Comparison of ENCODE assay signal across 24 cellular contexts in the genomic region with DNA sequence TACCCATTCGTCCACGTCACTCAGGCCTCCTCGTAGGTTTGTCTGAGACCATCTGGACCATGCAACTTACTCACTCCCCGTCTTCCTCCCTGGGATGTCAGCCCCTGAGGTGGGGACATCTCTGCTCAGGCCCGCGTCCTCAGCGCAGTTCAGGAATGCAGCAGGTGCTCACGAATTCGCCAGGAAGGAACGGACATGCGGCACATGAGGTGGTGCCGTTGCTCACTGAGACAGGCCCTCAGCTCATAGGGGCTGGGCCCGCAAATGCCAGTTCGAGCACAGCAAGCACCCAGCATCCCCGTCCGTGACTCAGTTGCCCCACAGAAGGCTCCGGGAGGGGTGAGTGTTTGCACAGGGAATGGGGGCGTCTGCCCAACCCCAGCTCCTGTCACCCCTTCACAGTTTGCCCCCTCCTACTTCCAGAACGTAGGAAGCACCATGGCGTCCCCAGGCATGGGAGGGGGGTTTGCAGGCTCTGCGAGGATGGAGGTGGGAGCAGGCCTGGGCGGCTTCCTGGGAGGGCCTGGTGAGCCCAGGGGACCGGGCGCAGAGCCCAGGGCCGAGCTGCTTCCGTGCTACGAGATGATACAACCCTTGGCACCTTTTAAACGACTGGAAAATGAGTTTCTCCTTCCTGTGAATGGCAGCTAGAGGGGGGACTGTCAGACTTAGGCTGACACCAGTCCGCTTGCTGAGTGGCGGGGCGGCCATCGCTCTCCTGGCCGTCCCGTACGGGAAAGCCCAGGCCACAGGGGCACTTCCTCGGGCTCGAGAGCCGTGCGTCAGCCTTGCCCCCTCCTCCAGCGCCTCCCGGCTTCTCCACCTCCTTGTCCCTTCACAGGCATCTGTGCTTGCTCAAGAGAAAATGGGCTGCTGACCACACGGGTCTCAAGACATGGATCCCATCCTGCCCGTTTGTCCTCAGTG. TPM values are rescaled to one million over a fixed set of nuclear protein-coding genes. Genes with fewer than 3 reads are reported as not detected.
DNase-seq lines count a peak whose midpoint lies in the region; ATAC-seq, FAIRE-seq and TF ChIP-seq lines count a peak whose summit lies in the region.
"Had no signal": no experiment of that assay in that cellular context is flagged by ENCODE, and none has a peak within 500 bp of the region (broad histone marks: within the 10 kb centered on the region; RNA-seq: fewer than 3 reads in every experiment).

No MANE protein-coding gene starts in this region.

- H3K9me1 ChIP-seq in endothelial cell of umbilical vein (replicated peaks; ENCODE audit: control insufficient read depth, extremely low read depth, insufficient read depth, low read length) = no peaks in the 10 kb centered on the region

- no peaks in the 10 kb centered on the region for H4K20me1 ChIP-seq in endothelial cell of umbilical vein (replicated peaks; ENCODE audit: control insufficient read depth, extremely low read depth, insufficient read depth, low read length)
- peaks cover 3% of the 10 kb centered on the region; the same call in 1 of the 2 replicates for H4K20me1 ChIP-seq in HepG2 (ENCODE audit: insufficient read depth, low read length)

- peaks cover 0 to 5% of the 10 kb centered on the region in 2 donors for H3K4me1 ChIP-seq in right atrium auricular region
- no peaks in the 10 kb centered on the region for H3K4me1 ChIP-seq in endothelial cell of umbilical vein (ENCODE audit: control insufficient read depth, extremely low read depth, insufficient read depth, low read length)
- no peaks in the 10 kb centered on the region for H3K4me1 ChIP-seq in HepG2 (ENCODE audit: insufficient read depth, low read length)
- H3K4me1 ChIP-seq: foreskin keratinocyte had no signal

- DNase-seq in left ventricle myocardium superior (peak; percentile 15), right atrium auricular region (ENCODE audit: low spot score) (no peak), endothelial cell of umbilical vein (ENCODE audit: low read depth, low spot score) (peak; percentile 5), nephron progenitor cell (no peak), AML-193 (lab: John Stamatoyannopoulos, UW) (no peak), HepG2 (ENCODE audit: low spot score) (no peak), C1 segment of cervical spinal cord (lab: John Stamatoyannopoulos, UW) (no peak)
- DNase-seq: foreskin keratinocyte; GDM1; GM23248; mesenchymal stem cell; naive B cell; NCI-H146; NCI-H748 treated with DMSO at 0.1 percent for 48 hours; OCI-M1; stimulated activated CD8-positive, alpha-beta memory T cell treated with anti-CD3 and anti-CD28 coated beads, Interleukin-4, amount 100 ng/mL, for 48 hours; uterus had no signal

- TF ChIP-seq CTCF in right atrium auricular region (IDR thresholded peaks at IDR 0.05) = no peak
- no peak for TF ChIP-seq CTCF in endothelial cell of umbilical vein (IDR thresholded peaks at IDR 0.05; ENCODE audit: extremely low read depth in 1 of 2, insufficient read depth in 1 of 2, low read depth in 1 of 2, low read length in 2 of 2)
- TF ChIP-seq CTCF in nephron progenitor cell (IDR thresholded peaks at IDR 0.05) = no peak
- TF ChIP-seq CTCF in HepG2 (CRISPR knock-in tag; IDR thresholded peaks at IDR 0.05) = no peak

- H3K36me3 ChIP-seq in right atrium auricular region = no peaks in the 10 kb centered on the region
- no peaks in the 10 kb centered on the region for H3K36me3 ChIP-seq in endothelial cell of umbilical vein (ENCODE audit: control insufficient read depth in 2 of 2, extremely low read depth in 1 of 2, insufficient read depth in 2 of 2, low read length in 2 of 2)
- no peaks in the 10 kb centered on the region for H3K36me3 ChIP-seq in HepG2 (replicated peaks in 1 of 2; ENCODE audit: control insufficient read depth in 1 of 2, insufficient read depth in 2 of 2, low read length in 2 of 2)
- H3K36me3 ChIP-seq: breast epithelium, uterus had no signal

- H3K9ac ChIP-seq in endothelial cell of umbilical vein (replicated peaks; ENCODE audit: extremely low read depth, insufficient read depth, low read length) (no peak overlapping the region), HepG2 (ENCODE audit: insufficient read depth, low read depth, low read length) (no peak overlapping the region)
- H3K9ac ChIP-seq: GM23248 had no signal

- H3K9me3 ChIP-seq in right atrium auricular region (no peaks in the 10 kb centered on the region), endothelial cell of umbilical vein (replicated peaks; ENCODE audit: control insufficient read depth, insufficient read depth, low read length) (no peaks in the 10 kb centered on the region), HepG2 (ENCODE audit: low read length) (no peaks in the 10 kb centered on the region)
- H3K9me3 ChIP-seq: A549, breast epithelium, uterus had no signal

- H3K27ac ChIP-seq in right atrium auricular region (no peak overlapping the region), endothelial cell of umbilical vein (ENCODE audit: insufficient read depth, low read depth, low read length) (no peak overlapping the region), HepG2 (ENCODE audit: extremely low read length, insufficient read depth, low read length) (no peak overlapping the region)
- H3K27ac ChIP-seq: A549, breast epithelium, foreskin keratinocyte, GM23248, uterus had no signal

- in situ Hi-C loops in HepG2 (cut with HindIII; ENCODE audit: extremely low pct_ligation_motif_present, low pct_unique_long_range_greater_than_20kb) = no loop called here

- CTCF ChIA-PET in endothelial cell of umbilical vein (lab: Charles Lee) = no interaction called here
- CTCF ChIA-PET in HepG2 (lab: Yijun Ruan, JAX; ENCODE audit: low intra/inter-chr PET ratio, low total read pairs) = no interaction called here

- H3K4me1 Mint-ChIP-seq in nephron progenitor cell = peaks cover 40% of the 10 kb centered on the region

- H3K9me3 Mint-ChIP-seq in nephron progenitor cell = no peaks in the 10 kb centered on the region
- H3K9me3 Mint-ChIP-seq: activated T-helper 17 cell treated with anti-CD3 and anti-CD28 coated beads, Interleukin-2, amount 50 U/mL, for 72 hours had no signal

- POLR2A ChIA-PET in endothelial cell of umbilical vein (lab: Charles Lee) (no interaction called here), HepG2 (lab: Yijun Ruan, JAX) (no interaction called here)

- TF ChIP-seq EP300 in HepG2 (IDR thresholded peaks at IDR 0.05; ENCODE audit: low read depth in 2 of 2, low read length in 2 of 2) = no peak
- no peak for TF ChIP-seq EP300 in HepG2 (CRISPR knock-in tag; IDR thresholded peaks at IDR 0.05; ENCODE audit: borderline replicate concordance)

- WGBS in HepG2 (ENCODE audit: low lambda C conversion rate) = 16% methylated on average over 20 of the region's 43 CpGs

- no peaks in the 10 kb centered on the region for H3K36me3 Mint-ChIP-seq in nephron progenitor cell (ENCODE audit: low read depth)
- H3K36me3 Mint-ChIP-seq: naive B cell had no signal

- ATAC-seq in left ventricle myocardium superior (no peak), HepG2 (no peak), GM21723 (IDR thresholded peaks at IDR 0.05; ENCODE audit: unreplicated experiment) (no peak)
- ATAC-seq: A549; activated T-helper 17 cell treated with anti-CD3 and anti-CD28 coated beads, Interleukin-2, amount 50 U/mL, for 72 hours; foreskin keratinocyte; K562 had no signal

- H3K4me3 Mint-ChIP-seq in nephron progenitor cell = peak overlapping the region; percentile 50

- no peak overlapping the region for H3K4me3 ChIP-seq in right atrium auricular region
- H3K4me3 ChIP-seq in endothelial cell of umbilical vein (replicated peaks in 1 of 3; ENCODE audit: insufficient read depth in 1 of 3, low read depth in 1 of 3, low read length in 3 of 3) = no peak overlapping the region
- no peak overlapping the region for H3K4me3 ChIP-seq in HepG2 (replicated peaks in 1 of 3; ENCODE audit: insufficient read depth in 1 of 3, low read depth in 2 of 3, low read length in 3 of 3)
- H3K4me3 ChIP-seq: A549, breast epithelium, GM23248, K562, uterus had no signal

- FAIRE-seq in endothelial cell of umbilical vein (lab: Jason Lieb, UNC) (no peak), HepG2 (lab: Jason Lieb, UNC) (no peak)
- FAIRE-seq: A549, K562, keratinocyte had no signal

- peak overlapping the region; percentile 86 for H3K27ac Mint-ChIP-seq in nephron progenitor cell
- H3K27ac Mint-ChIP-seq: activated T-helper 17 cell treated with anti-CD3 and anti-CD28 coated beads, Interleukin-2, amount 50 U/mL, for 72 hours had no signal

- BruUV-seq in endothelial cell of umbilical vein (replicated peaks; lab: Mats Ljungman, UMichigan) = no TSS peak
- BruUV-seq in HepG2 (replicated peaks; lab: Mats Ljungman, UMichigan) = no TSS peak

- peaks cover 48% of the 10 kb centered on the region for H3K27me3 Mint-ChIP-seq in nephron progenitor cell (ENCODE audit: low read depth, poor library complexity)

- H3K4me2 ChIP-seq in endothelial cell of umbilical vein (ENCODE audit: insufficient read depth, low read length) = no peak overlapping the region
- no peak overlapping the region for H3K4me2 ChIP-seq in HepG2 (ENCODE audit: low read depth, low read length)
- H3K4me2 ChIP-seq: A549 had no signal

- TF ChIP-seq POLR2A in endothelial cell of umbilical vein (IDR thresholded peaks at IDR 0.05; ENCODE audit: low read depth, low read length) = no peak
- TF ChIP-seq POLR2A in HepG2 (IDR thresholded peaks at IDR 0.05; ENCODE audit: insufficient read depth in 1 of 2, low read depth in 2 of 2, low read length in 2 of 2) = no peak

- no peak overlapping the region for H2AFZ ChIP-seq in endothelial cell of umbilical vein (ENCODE audit: low read depth, low read length)
- no peak overlapping the region for H2AFZ ChIP-seq in HepG2 (ENCODE audit: low read length)
- H2AFZ ChIP-seq: GM23248 had no signal

- no peaks in the 10 kb centered on the region for H3K79me2 ChIP-seq in endothelial cell of umbilical vein (ENCODE audit: control insufficient read depth, insufficient read depth, low read length)
- H3K79me2 ChIP-seq in HepG2 (ENCODE audit: insufficient read depth, low read length) = no peaks in the 10 kb centered on the region

- no peak for TF ChIP-seq RAD21 in HepG2 (CRISPR knock-in tag; IDR thresholded peaks at IDR 0.05)

- intact Hi-C loops in left ventricle myocardium superior (cut with micrococcal nuclease) = no loop called here
- intact Hi-C loops in endothelial cell of umbilical vein (cut with micrococcal nuclease) = no loop called here
- intact Hi-C loops in HepG2 (cut with micrococcal nuclease; ENCODE audit: unreplicated experiment) = no loop called here

- dilution Hi-C loops in endothelial cell of umbilical vein (cut with MboI; ENCODE audit: extremely low pct_ligation_motif_present, low sequenced_read_pairs) = no loop called here

- H3K27me3 ChIP-seq in right atrium auricular region (no peaks in the 10 kb centered on the region), endothelial cell of umbilical vein (ENCODE audit: control insufficient read depth in 2 of 2, insufficient read depth in 2 of 2, low read length in 2 of 2) (no peaks in the 10 kb centered on the region), HepG2 (ENCODE audit: control insufficient read depth in 1 of 2, insufficient read depth in 2 of 2, low read length in 2 of 2) (peaks cover 37 to 91% of the 10 kb centered on the region in 2 experiments; a peak in 4 of 5 replicates)
- H3K27me3 ChIP-seq: foreskin keratinocyte, uterus had no signal

RNA-seq across cellular contexts. Expression of a gene that starts 6.9 kb away (rescaled TPM):
- 1.6 TPM for total RNA-seq in left ventricle myocardium superior
- 10 to 100 TPM in 1 of 2 donors, 1 to 10 TPM in 1; 4.0 to 10.8 TPM for total RNA-seq in right atrium auricular region
- total RNA-seq in endothelial cell of umbilical vein = 0.73 TPM in 1 of 2 replicates, not detected in the other
- polyA plus RNA-seq in endothelial cell of umbilical vein = 0.06 and 0.14 TPM in 2 replicates
- 0.03 and 0.06 TPM in 2 replicates for polyA plus RNA-seq in endothelial cell of umbilical vein (2011; cell fraction: cytosol; rRNA removed)
- 0.16 and 0.27 TPM in 2 replicates for polyA plus RNA-seq in endothelial cell of umbilical vein (2011; cell fraction: nucleus; rRNA removed)
- 0.42 and 0.52 TPM in 2 replicates for polyA plus RNA-seq in endothelial cell of umbilical vein (2012)
- polyA minus RNA-seq in endothelial cell of umbilical vein = not detected in 2 replicates
- 2.3 TPM for polyA minus RNA-seq in endothelial cell of umbilical vein (2011; cell fraction: cytosol; rRNA and poly(A)+ RNA removed)
- not detected in 2 replicates for polyA minus RNA-seq in endothelial cell of umbilical vein (2011; cell fraction: nucleus; rRNA and poly(A)+ RNA removed)
- total RNA-seq in HepG2 (2016; rRNA removed; fragmentation: Illumina TruSeq; extraction: Trizol) = 0.04 TPM in 1 of 2 replicates, not detected in the other
- not detected in 2 replicates for total RNA-seq in HepG2 (2016; cell fraction: cytosol; rRNA removed; fragmentation: Illumina TruSeq; extraction: Trizol; ENCODE audit: low read depth)
- not detected in 2 replicates for total RNA-seq in HepG2 (2016; cell fraction: insoluble cytoplasmic fraction; rRNA removed; fragmentation: Illumina TruSeq; extraction: Trizol)
- total RNA-seq in HepG2 (2016; cell fraction: membrane; rRNA removed; fragmentation: Illumina TruSeq; extraction: Trizol) = 0.09 TPM in 1 of 2 replicates, not detected in the other
- total RNA-seq in HepG2 (2016; cell fraction: nucleus; rRNA removed; fragmentation: Illumina TruSeq; extraction: Trizol) = not detected in 2 replicates
- polyA plus RNA-seq in HepG2 (2011; rRNA removed) = not detected in 2 replicates
- not detected in 2 replicates for polyA plus RNA-seq in HepG2 (2011; cell fraction: cytosol; rRNA removed)
- not detected in 2 replicates for polyA plus RNA-seq in HepG2 (2011; cell fraction: nucleus; rRNA removed)
- polyA plus RNA-seq in HepG2 (2012) = not detected in 2 replicates
- polyA plus RNA-seq in HepG2 (2016; cell fraction: cytosol; fragmentation: Illumina TruSeq; extraction: Trizol; ENCODE audit: low read depth) = not detected in 2 replicates
- not detected in 2 replicates for polyA plus RNA-seq in HepG2 (2016; cell fraction: insoluble cytoplasmic fraction; fragmentation: Illumina TruSeq; extraction: Trizol; ENCODE audit: low read depth)
- not detected in 2 replicates for polyA plus RNA-seq in HepG2 (2016; cell fraction: membrane; fragmentation: Illumina TruSeq; extraction: Trizol; ENCODE audit: low read depth)
- polyA plus RNA-seq in HepG2 (2016; cell fraction: nucleus; fragmentation: Illumina TruSeq; extraction: Trizol; ENCODE audit: insufficient read depth, low read depth) = not detected in 2 replicates
- 10.1 TPM in 1 of 2 replicates, not detected in the other for polyA minus RNA-seq in HepG2 (2011; rRNA and poly(A)+ RNA removed; ENCODE audit: low replicate concordance)
- polyA minus RNA-seq in HepG2 (2011; cell fraction: cytosol; rRNA and poly(A)+ RNA removed) = not detected in 2 replicates
- not detected in 2 replicates for polyA minus RNA-seq in HepG2 (2011; cell fraction: nucleus; rRNA and poly(A)+ RNA removed)
- total RNA-seq: foreskin keratinocyte, K562, subcutaneous adipose tissue had no signal
- polyA plus RNA-seq: foreskin keratinocyte, K562, keratinocyte had no signal

Comparison
In these comparisons a context has a peak if more than half of its experiments do, and no peak if none do; other contexts are left out.
1. DNase-seq: peak in left ventricle myocardium superior (single experiment) and endothelial cell of umbilical vein (single experiment); none in right atrium auricular region (single experiment), nephron progenitor cell (single experiment), AML-193 (0 of 2), HepG2 (single experiment) and C1 segment of cervical spinal cord (0 of 14).